In genomic region chr5:133962801-133963476, GRCh38 we compare ENCODE assay signal across 1 cellular context.
TF ChIP-seq lines count a peak whose summit lies in the region.

No MANE protein-coding gene starts in this region.

TF ChIP-seq in K562, 482 proteins besides CTCF, POLR2A, EP300 and RAD21 (continued from another document and continues in another):
- TF ChIP-seq LARP7 (IDR thresholded peaks at IDR 0.05) (no peak), EZH2 (IDR thresholded peaks at IDR 0.05; ENCODE audit: borderline replicate concordance, low read depth, low read length) (no peak), ETV1 (tag; conservative IDR thresholded peaks at IDR 0.05; ENCODE audit: low read depth) (peak; percentile 54), ZBTB17 (CRISPR knock-in tag; IDR thresholded peaks at IDR 0.05) (no peak), PURB (CRISPR knock-in tag; IDR thresholded peaks at IDR 0.05; ENCODE audit: low read depth) (no peak), MEF2A (IDR thresholded peaks at IDR 0.05; ENCODE audit: control insufficient read depth, low read depth, low read length) (no peak), L3MBTL2 (IDR thresholded peaks at IDR 0.05) (no peak), E2F8 (IDR thresholded peaks at IDR 0.05; ENCODE audit: low read depth, partially characterized antibody) (no peak), SOX6 (IDR thresholded peaks at IDR 0.05) (no peak), THAP12 (CRISPR knock-in tag; IDR thresholded peaks at IDR 0.05) (no peak), CBFA2T3 (IDR thresholded peaks at IDR 0.05) (peak; percentile 28; the same call in 1 of the 2 replicates), ZNF583 (CRISPR knock-in tag; IDR thresholded peaks at IDR 0.05) (no peak), SMARCE1 (IDR thresholded peaks at IDR 0.05) (peak; percentile 69), STAG1 (CRISPR knock-in tag; IDR thresholded peaks at IDR 0.05; ENCODE audit: borderline replicate concordance) (no peak), HDAC6 (IDR thresholded peaks at IDR 0.05; ENCODE audit: low read depth, low read length) (no peak), ARID4B (CRISPR knock-in tag; IDR thresholded peaks at IDR 0.05) (no peak), ZNF511 (CRISPR knock-in tag; IDR thresholded peaks at IDR 0.05) (no peak), ARHGAP35 (IDR thresholded peaks at IDR 0.05; ENCODE audit: partially characterized antibody) (no peak), NCOA2 (IDR thresholded peaks at IDR 0.05; ENCODE audit: partially characterized antibody in 2 of 2) (peak in 1 of 2 experiments; percentile 19), NR2C2 (CRISPR knock-in tag; IDR thresholded peaks at IDR 0.05) (no peak), NR2C2 (tag; IDR thresholded peaks at IDR 0.05) (peak; percentile 37; the same call in 1 of the 2 replicates), HNRNPL (IDR thresholded peaks at IDR 0.05; ENCODE audit: low read depth, low read length) (no peak), ELF4 (CRISPR knock-in tag; IDR thresholded peaks at IDR 0.05) (no peak), ZNF75A (CRISPR knock-in tag; IDR thresholded peaks at IDR 0.05) (no peak), NR4A1 (CRISPR knock-in tag; IDR thresholded peaks at IDR 0.05) (no peak), NR4A1 (tag; IDR thresholded peaks at IDR 0.05) (no peak), CREB3L1 (IDR thresholded peaks at IDR 0.05; ENCODE audit: borderline replicate concordance, low read depth) (no peak), CTCFL (IDR thresholded peaks at IDR 0.05; ENCODE audit: borderline replicate concordance, insufficient read depth, low read depth, low read length, poor library complexity, severe bottlenecking) (no peak), ZNF707 (CRISPR knock-in tag; conservative IDR thresholded peaks at IDR 0.05) (no peak), HLTF (IDR thresholded peaks at IDR 0.05) (no peak), ZNF311 (CRISPR knock-in tag; IDR thresholded peaks at IDR 0.05) (0 out of 2 replicates have a peak, but pooled peaks have one; percentile 45), ILF3 (IDR thresholded peaks at IDR 0.05; ENCODE audit: borderline replicate concordance) (no peak), THRAP3 (IDR thresholded peaks at IDR 0.05; ENCODE audit: borderline replicate concordance) (no peak), JUNB (CRISPR knock-in tag; conservative IDR thresholded peaks at IDR 0.05) (no peak), BRCA1 (IDR thresholded peaks at IDR 0.05) (no peak), BRCA1 (CRISPR knock-in tag; IDR thresholded peaks at IDR 0.05) (no peak)
- TF ChIP-seq, protein P1, sequence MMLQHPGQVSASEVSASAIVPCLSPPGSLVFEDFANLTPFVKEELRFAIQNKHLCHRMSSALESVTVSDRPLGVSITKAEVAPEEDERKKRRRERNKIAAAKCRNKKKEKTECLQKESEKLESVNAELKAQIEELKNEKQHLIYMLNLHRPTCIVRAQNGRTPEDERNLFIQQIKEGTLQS (IDR thresholded peaks at IDR 0.05): peak; percentile 97
- TF ChIP-seq, protein P1 (CRISPR knock-in tag; conservative IDR thresholded peaks at IDR 0.05): no peak
- TF ChIP-seq, protein P2, sequence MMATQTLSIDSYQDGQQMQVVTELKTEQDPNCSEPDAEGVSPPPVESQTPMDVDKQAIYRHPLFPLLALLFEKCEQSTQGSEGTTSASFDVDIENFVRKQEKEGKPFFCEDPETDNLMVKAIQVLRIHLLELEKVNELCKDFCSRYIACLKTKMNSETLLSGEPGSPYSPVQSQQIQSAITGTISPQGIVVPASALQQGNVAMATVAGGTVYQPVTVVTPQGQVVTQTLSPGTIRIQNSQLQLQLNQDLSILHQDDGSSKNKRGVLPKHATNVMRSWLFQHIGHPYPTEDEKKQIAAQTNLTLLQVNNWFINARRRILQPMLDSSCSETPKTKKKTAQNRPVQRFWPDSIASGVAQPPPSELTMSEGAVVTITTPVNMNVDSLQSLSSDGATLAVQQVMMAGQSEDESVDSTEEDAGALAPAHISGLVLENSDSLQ (IDR thresholded peaks at IDR 0.05): peak; percentile 95
- TF ChIP-seq, protein P3, sequence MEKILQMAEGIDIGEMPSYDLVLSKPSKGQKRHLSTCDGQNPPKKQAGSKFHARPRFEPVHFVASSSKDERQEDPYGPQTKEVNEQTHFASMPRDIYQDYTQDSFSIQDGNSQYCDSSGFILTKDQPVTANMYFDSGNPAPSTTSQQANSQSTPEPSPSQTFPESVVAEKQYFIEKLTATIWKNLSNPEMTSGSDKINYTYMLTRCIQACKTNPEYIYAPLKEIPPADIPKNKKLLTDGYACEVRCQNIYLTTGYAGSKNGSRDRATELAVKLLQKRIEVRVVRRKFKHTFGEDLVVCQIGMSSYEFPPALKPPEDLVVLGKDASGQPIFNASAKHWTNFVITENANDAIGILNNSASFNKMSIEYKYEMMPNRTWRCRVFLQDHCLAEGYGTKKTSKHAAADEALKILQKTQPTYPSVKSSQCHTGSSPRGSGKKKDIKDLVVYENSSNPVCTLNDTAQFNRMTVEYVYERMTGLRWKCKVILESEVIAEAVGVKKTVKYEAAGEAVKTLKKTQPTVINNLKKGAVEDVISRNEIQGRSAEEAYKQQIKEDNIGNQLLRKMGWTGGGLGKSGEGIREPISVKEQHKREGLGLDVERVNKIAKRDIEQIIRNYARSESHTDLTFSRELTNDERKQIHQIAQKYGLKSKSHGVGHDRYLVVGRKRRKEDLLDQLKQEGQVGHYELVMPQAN (IDR thresholded peaks at IDR 0.05; ENCODE audit: borderline replicate concordance): no peak; the same call in 1 of the 2 replicates
- TF ChIP-seq, protein P4, sequence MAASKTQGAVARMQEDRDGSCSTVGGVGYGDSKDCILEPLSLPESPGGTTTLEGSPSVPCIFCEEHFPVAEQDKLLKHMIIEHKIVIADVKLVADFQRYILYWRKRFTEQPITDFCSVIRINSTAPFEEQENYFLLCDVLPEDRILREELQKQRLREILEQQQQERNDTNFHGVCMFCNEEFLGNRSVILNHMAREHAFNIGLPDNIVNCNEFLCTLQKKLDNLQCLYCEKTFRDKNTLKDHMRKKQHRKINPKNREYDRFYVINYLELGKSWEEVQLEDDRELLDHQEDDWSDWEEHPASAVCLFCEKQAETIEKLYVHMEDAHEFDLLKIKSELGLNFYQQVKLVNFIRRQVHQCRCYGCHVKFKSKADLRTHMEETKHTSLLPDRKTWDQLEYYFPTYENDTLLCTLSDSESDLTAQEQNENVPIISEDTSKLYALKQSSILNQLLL (CRISPR knock-in tag; IDR thresholded peaks at IDR 0.05; ENCODE audit: borderline replicate concordance): no peak
- TF ChIP-seq, protein P5, sequence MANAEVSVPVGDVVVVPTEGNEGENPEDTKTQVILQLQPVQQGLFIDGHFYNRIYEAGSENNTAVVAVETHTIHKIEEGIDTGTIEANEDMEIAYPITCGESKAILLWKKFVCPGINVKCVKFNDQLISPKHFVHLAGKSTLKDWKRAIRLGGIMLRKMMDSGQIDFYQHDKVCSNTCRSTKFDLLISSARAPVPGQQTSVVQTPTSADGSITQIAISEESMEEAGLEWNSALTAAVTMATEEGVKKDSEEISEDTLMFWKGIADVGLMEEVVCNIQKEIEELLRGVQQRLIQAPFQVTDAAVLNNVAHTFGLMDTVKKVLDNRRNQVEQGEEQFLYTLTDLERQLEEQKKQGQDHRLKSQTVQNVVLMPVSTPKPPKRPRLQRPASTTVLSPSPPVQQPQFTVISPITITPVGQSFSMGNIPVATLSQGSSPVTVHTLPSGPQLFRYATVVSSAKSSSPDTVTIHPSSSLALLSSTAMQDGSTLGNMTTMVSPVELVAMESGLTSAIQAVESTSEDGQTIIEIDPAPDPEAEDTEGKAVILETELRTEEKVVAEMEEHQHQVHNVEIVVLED (CRISPR knock-in tag; IDR thresholded peaks at IDR 0.05): no peak
